Comparison of ENCODE assay signal across 1 cellular context in the genomic region with DNA sequence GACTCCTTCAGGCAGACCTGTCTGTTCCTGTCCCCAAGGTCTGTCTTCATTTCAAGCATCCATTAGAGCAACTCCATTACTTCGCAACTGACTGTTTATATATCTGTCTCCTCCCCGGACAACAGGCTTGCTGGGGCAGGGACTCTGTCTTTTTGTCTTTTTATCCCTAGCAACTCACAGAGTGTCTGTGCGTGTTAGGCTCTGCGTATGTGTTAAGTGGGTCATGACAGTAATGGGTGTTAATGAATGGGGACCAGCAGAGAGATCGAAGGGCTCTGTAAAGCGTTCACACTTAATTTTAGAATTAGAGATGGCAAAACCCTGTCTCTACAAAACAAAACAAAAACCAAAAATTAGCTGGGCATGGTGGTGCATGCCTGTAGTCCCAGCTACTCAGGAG.
TF ChIP-seq lines count a peak whose summit lies in the region.

No MANE protein-coding gene starts in this region.

TF ChIP-seq in IMR-90, 13 proteins besides CTCF, POLR2A, EP300 and RAD21:
- no peak for TF ChIP-seq BHLHE40 (IDR thresholded peaks at IDR 0.05; ENCODE audit: low read depth, low read length)
- TF ChIP-seq MAFK (IDR thresholded peaks at IDR 0.05; ENCODE audit: low read depth, low read length) = no peak
- no peak for TF ChIP-seq SMC3 (IDR thresholded peaks at IDR 0.05; ENCODE audit: low read depth, low read length)
